ENCODE assay signal across 9 cellular contexts in genomic region chr12:115322275-115322674, GRCh38.
DNase-seq lines count a peak whose midpoint lies in the region; ATAC-seq and TF ChIP-seq lines count a peak whose summit lies in the region.
"Had no signal": no experiment of that assay in that cellular context is flagged by ENCODE, and none has a peak within 500 bp of the region (broad histone marks: within the 10 kb centered on the region; RNA-seq: fewer than 3 reads in every experiment).

No MANE protein-coding gene starts in this region.

- CTCF ChIA-PET in Calu3 (lab: Charles Lee) = no interaction called here

- intact Hi-C loops in Calu3 (cut with micrococcal nuclease; ENCODE audit: unreplicated experiment) (no loop called here), sciatic nerve (cut with DNase I) (no loop called here)

- peak overlapping the region; percentile 77 for H3K27ac ChIP-seq in foreskin keratinocyte

- peaks cover 23% of the 10 kb centered on the region for H3K4me1 ChIP-seq in foreskin keratinocyte

- DNase-seq in HT1080 (ENCODE audit: low read depth) (peak; percentile 13), foreskin keratinocyte (peak; percentile 94 to 98), Calu3 (no peak), chondrocyte (ENCODE audit: low spot score) (no peak), sciatic nerve (ENCODE audit: low spot score) (no peak)
- DNase-seq: hypothalamus had no signal

- peaks cover 5% of the 10 kb centered on the region for H3K36me3 Mint-ChIP-seq in Calu3 (ENCODE audit: insufficient read depth, unreplicated experiment)
- peaks cover 1% of the 10 kb centered on the region for H3K36me3 Mint-ChIP-seq in chondrocyte (ENCODE audit: low read depth)

- H3K27me3 ChIP-seq in foreskin keratinocyte = no peaks in the 10 kb centered on the region

- ATAC-seq in GM18511 (IDR thresholded peaks at IDR 0.05; ENCODE audit: unreplicated experiment) (peak; percentile 98), GM21786 (IDR thresholded peaks at IDR 0.05; ENCODE audit: unreplicated experiment) (peak; percentile 87), foreskin keratinocyte (peak; percentile 95), sciatic nerve (no peak)
- ATAC-seq in activated CD4-positive, CD25-positive, alpha-beta regulatory T cell treated with anti-CD3 and anti-CD28 coated beads, Interleukin-2, amount 50 U/mL, for 24 hours = no peak

- H3K4me1 Mint-ChIP-seq in Calu3 (ENCODE audit: low read depth, unreplicated experiment) (no peaks in the 10 kb centered on the region), chondrocyte (ENCODE audit: low read depth) (peaks cover 15% of the 10 kb centered on the region)

- H3K27ac Mint-ChIP-seq in Calu3 (ENCODE audit: unreplicated experiment) = no peak overlapping the region
- H3K27ac Mint-ChIP-seq in chondrocyte (ENCODE audit: unreplicated experiment) = no peak overlapping the region

- TF ChIP-seq CTCF in foreskin keratinocyte (conservative IDR thresholded peaks at IDR 0.05) (no peak), Calu3 (IDR thresholded peaks at IDR 0.05; ENCODE audit: unreplicated experiment) (no peak), chondrocyte (IDR thresholded peaks at IDR 0.05) (no peak)

- no TSS peak for BruUV-seq in Calu3 (replicated peaks; lab: Mats Ljungman, UMichigan)

- H3K4me3 Mint-ChIP-seq in Calu3 (ENCODE audit: low read depth, unreplicated experiment) = no peak overlapping the region
- H3K4me3 Mint-ChIP-seq in chondrocyte (ENCODE audit: unreplicated experiment) = no peak overlapping the region

- H3K9me3 Mint-ChIP-seq in Calu3 (ENCODE audit: low read depth, unreplicated experiment) (peaks cover 30% of the 10 kb centered on the region), chondrocyte (ENCODE audit: low read depth) (no peaks in the 10 kb centered on the region)

- H3K27me3 Mint-ChIP-seq in Calu3 (ENCODE audit: unreplicated experiment) (no peaks in the 10 kb centered on the region), chondrocyte (ENCODE audit: low read depth) (peaks cover 3% of the 10 kb centered on the region)

Comparison
In these comparisons a context has a peak if more than half of its experiments do, and no peak if none do; other contexts are left out.
1. ATAC-seq: peak in GM18511 (single experiment), GM21786 (single experiment) and foreskin keratinocyte (single experiment); none in sciatic nerve (single experiment) and activated CD4-positive, CD25-positive, alpha-beta regulatory T cell treated with anti-CD3 and anti-CD28 coated beads, Interleukin-2, amount 50 U/mL, for 24 hours (0 of 2).
2. DNase-seq: peak in HT1080 (single experiment) and foreskin keratinocyte (2 of 2); none in Calu3 (single experiment), chondrocyte (single experiment) and sciatic nerve (single experiment).